8 cellular contexts compared by ENCODE assay signal in genomic region chr11:16881074-16881709, GRCh38.
DNase-seq lines count a peak whose midpoint lies in the region; ATAC-seq, FAIRE-seq and TF ChIP-seq lines count a peak whose summit lies in the region.

No MANE protein-coding gene starts in this region.

- H3K4me1 ChIP-seq in breast epithelium (no peaks in the 10 kb centered on the region), lower lobe of right lung (peaks cover 31% of the 10 kb centered on the region)

- FAIRE-seq in HTR-8/SVneo (lab: Jason Lieb, UNC) = no peak

- intact Hi-C loops in breast epithelium (cut with DNase I; ENCODE audit: low total_unique reads) (no loop called here), lower lobe of right lung (cut with DNase I) (no loop called here)

- H3K27me3 ChIP-seq in breast epithelium (no peaks in the 10 kb centered on the region), lower lobe of right lung (ENCODE audit: low read depth) (peaks cover 8% of the 10 kb centered on the region)

- H3K4me3 ChIP-seq in breast epithelium = no peak overlapping the region
- H3K4me3 ChIP-seq in lower lobe of right lung = no peak overlapping the region

- peak in 1 of 3 donors; percentile 70 for TF ChIP-seq CTCF in breast epithelium (IDR thresholded peaks at IDR 0.05)
- TF ChIP-seq CTCF in lower lobe of right lung (IDR thresholded peaks at IDR 0.05) = peak; percentile 40

- peak; percentile 89 to 91 for ATAC-seq in lower lobe of right lung
- ATAC-seq in GM21576 (IDR thresholded peaks at IDR 0.05; ENCODE audit: unreplicated experiment) = no peak
- no peak for ATAC-seq in GM21619 (IDR thresholded peaks at IDR 0.05; ENCODE audit: unreplicated experiment)

- no peaks in the 10 kb centered on the region for H3K36me3 ChIP-seq in breast epithelium
- no peaks in the 10 kb centered on the region for H3K36me3 ChIP-seq in lower lobe of right lung

- no peaks in the 10 kb centered on the region for H3K9me3 ChIP-seq in breast epithelium
- no peaks in the 10 kb centered on the region for H3K9me3 ChIP-seq in lower lobe of right lung

- no peak for TF ChIP-seq POLR2A in breast epithelium (IDR thresholded peaks at IDR 0.05)

- peak; percentile 61 for DNase-seq in ELF-1 (ENCODE audit: low read depth, low spot score)
- DNase-seq in HTR-8/SVneo (ENCODE audit: insufficient read length, low spot score) = peak; percentile 29
- peak in 1 of 2 donors; percentile 83 for DNase-seq in breast epithelium (ENCODE audit: low spot score in 2 of 2)
- DNase-seq in lower lobe of right lung = peak; percentile 69
- DNase-seq in cerebellar nuclear complex (lab: John Stamatoyannopoulos, UW) = no peak
- DNase-seq in middle frontal gyrus (ENCODE audit: extremely low spot score, low spot score) = no peak

- H3K27ac ChIP-seq in breast epithelium (peak overlapping the region; percentile 21 to 46), lower lobe of right lung (no peak overlapping the region)

Comparison
In these comparisons a context has a peak if more than half of its experiments do, and no peak if none do; other contexts are left out.
1. DNase-seq: peak in ELF-1 (single experiment), HTR-8/SVneo (single experiment) and lower lobe of right lung (single experiment); none in cerebellar nuclear complex (0 of 2) and middle frontal gyrus (single experiment).
2. ATAC-seq: peak in lower lobe of right lung (2 of 2); none in GM21576 (single experiment) and GM21619 (single experiment).